26 cellular contexts compared by ENCODE assay signal in genomic region chr3:173823911-173824460, GRCh38.
DNase-seq lines count a peak whose midpoint lies in the region; TF ChIP-seq lines count a peak whose summit lies in the region.
"Had no signal": no experiment of that assay in that cellular context is flagged by ENCODE, and none has a peak within 500 bp of the region (broad histone marks: within the 10 kb centered on the region; RNA-seq: fewer than 3 reads in every experiment).

No MANE protein-coding gene starts in this region.

- H3K4me2 ChIP-seq in mammary epithelial cell (ENCODE audit: insufficient read depth, low read depth, low read length), result no peak overlapping the region
- peak overlapping the region; percentile 20; the same call in 1 of the 2 replicates for H3K4me2 ChIP-seq in OCI-LY1 (ENCODE audit: low read length)
- H3K4me2 ChIP-seq: smooth muscle cell had no signal

- H4K20me1 ChIP-seq in mammary epithelial cell (ENCODE audit: insufficient read depth, low read length), result no peaks in the 10 kb centered on the region
- no peaks in the 10 kb centered on the region for H4K20me1 ChIP-seq in OCI-LY1 (ENCODE audit: insufficient read depth, low read length)

- DNase-seq in mammary epithelial cell (peak; percentile 1), breast epithelium (ENCODE audit: low spot score in 2 of 2) (no peak), fibroblast of mammary gland (ENCODE audit: low read depth) (peak; percentile 12), KG1 (lab: John Stamatoyannopoulos, UW) (no peak), spleen (no peak), glomerular visceral epithelial cell (ENCODE audit: extremely low spot score) (no peak)
- no peak for DNase-seq in activated CD4-positive, alpha-beta T cell treated with anti-CD3 and anti-CD28 coated beads for 1 hour
- DNase-seq: activated CD4-positive, alpha-beta T cell treated with anti-CD3 and anti-CD28 coated beads, Interleukin-2, amount 10 ng/mL, durations not matched to agents 7 days and 5 days; activated T-cell treated with anti-CD3 and anti-CD28 coated beads, Interleukin-2, amount 50 U/mL, for 1 hour; BE2C; CD8-positive, alpha-beta memory T cell; esophagus squamous epithelium; mesenchymal stem cell; NCI-H1092; NCI-H1694; NCI-H82; SJCRH30; stimulated activated CD4-positive, alpha-beta T cell treated with anti-CD3 and anti-CD28 coated beads, Interleukin-1b, Interleukin-23, amount 100 ng/mL, for 48 hours; stimulated activated naive CD8-positive, alpha-beta T cell treated with anti-CD3 and anti-CD28 coated beads, Interleukin-15, Interleukin-2, amounts not matched to agents 100 U/mL and 50 U/mL, for 24 hours; T1000; upper lobe of right lung; WERI-Rb-1 had no signal

- 43% methylated on average over 1 of the region's 1 CpG for WGBS in mammary epithelial cell (ENCODE audit: low coverage, missing lambda C conversion rate)
- WGBS in spleen, 5 donors, result 67 to 84% (median 72%) methylated on average over 1 of the region's 1 CpG

- H3K27me3 ChIP-seq in mammary epithelial cell (ENCODE audit: insufficient read depth, low read length), result no peaks in the 10 kb centered on the region
- H3K27me3 ChIP-seq in breast epithelium, result no peaks in the 10 kb centered on the region
- no peaks in the 10 kb centered on the region for H3K27me3 ChIP-seq in OCI-LY1 (ENCODE audit: insufficient read depth, low read length)
- no peaks in the 10 kb centered on the region for H3K27me3 ChIP-seq in spleen (replicated peaks in 1 of 7)
- H3K27me3 ChIP-seq: BE2C, esophagus squamous epithelium, right atrium auricular region, SJCRH30, upper lobe of right lung had no signal

- H3K4me3 ChIP-seq in mammary epithelial cell (replicated peaks in 1 of 3; ENCODE audit: insufficient read depth in 1 of 3, low read depth in 2 of 3, low read length in 3 of 3), result no peak overlapping the region
- no peak overlapping the region for H3K4me3 ChIP-seq in breast epithelium
- H3K4me3 ChIP-seq in OCI-LY1 (ENCODE audit: low read depth, low read length, poor library complexity, severe bottlenecking), result no peak overlapping the region
- no peak overlapping the region for H3K4me3 ChIP-seq in fibroblast of mammary gland (ENCODE audit: control insufficient read depth, low read depth, low read length)
- no peak overlapping the region for H3K4me3 ChIP-seq in spleen
- H3K4me3 ChIP-seq: esophagus squamous epithelium, right atrium auricular region, SJCRH30, smooth muscle cell, upper lobe of right lung had no signal

- H3K9ac ChIP-seq in mammary epithelial cell (ENCODE audit: insufficient read depth, low read length) (no peak overlapping the region), OCI-LY1 (ENCODE audit: low read length) (no peak overlapping the region)
- H3K9ac ChIP-seq: parathyroid adenoma had no signal

- H2AFZ ChIP-seq in mammary epithelial cell (ENCODE audit: low read depth, low read length) (no peak overlapping the region), OCI-LY1 (ENCODE audit: low read length) (no peak overlapping the region)
- H2AFZ ChIP-seq: parathyroid adenoma had no signal

- no peaks in the 10 kb centered on the region for H3K9me2 ChIP-seq in OCI-LY1 (ENCODE audit: low read depth, low read length)

- no peaks in the 10 kb centered on the region for H3F3A ChIP-seq in OCI-LY1 (ENCODE audit: insufficient read depth, low read length)

- TF ChIP-seq CTCF in mammary epithelial cell (conservative IDR thresholded peaks at IDR 0.05 in 1 of 2, IDR thresholded peaks at IDR 0.05 in 1 of 2; ENCODE audit: extremely low read depth in 1 of 2, insufficient read depth in 1 of 2, low read depth in 1 of 2, low read length in 2 of 2), result no peak
- TF ChIP-seq CTCF in breast epithelium (IDR thresholded peaks at IDR 0.05), result no peak
- no peak for TF ChIP-seq CTCF in OCI-LY1 (IDR thresholded peaks at IDR 0.05; ENCODE audit: low read length)
- TF ChIP-seq CTCF in fibroblast of mammary gland (conservative IDR thresholded peaks at IDR 0.05; ENCODE audit: control insufficient read depth, insufficient read depth, low read depth, low read length), result no peak
- no peak for TF ChIP-seq CTCF in spleen (IDR thresholded peaks at IDR 0.05 in 8 of 11, conservative IDR thresholded peaks at IDR 0.05 in 3 of 11)

- peaks cover 5% of the 10 kb centered on the region for H3K4me1 ChIP-seq in mammary epithelial cell (ENCODE audit: insufficient read depth, low read length)
- H3K4me1 ChIP-seq in breast epithelium, result no peaks in the 10 kb centered on the region
- H3K4me1 ChIP-seq in OCI-LY1 (ENCODE audit: insufficient read depth, low read length, severe bottlenecking), result peaks cover 62% of the 10 kb centered on the region
- no peaks in the 10 kb centered on the region for H3K4me1 ChIP-seq in spleen
- H3K4me1 ChIP-seq: BE2C, esophagus squamous epithelium, parathyroid adenoma, right atrium auricular region, SJCRH30, upper lobe of right lung had no signal

- CTCF ChIA-PET in mammary epithelial cell (lab: Charles Lee; ENCODE audit: low non-redundant PET), result no interaction called here

- dilution Hi-C loops in mammary epithelial cell (cut with HindIII; ENCODE audit: low sequenced_read_pairs), result no loop called here

- BruUV-seq in mammary epithelial cell (replicated peaks; lab: Mats Ljungman, UMichigan), result no TSS peak

- TF ChIP-seq POLR2A in breast epithelium (IDR thresholded peaks at IDR 0.05) (no peak), spleen (IDR thresholded peaks at IDR 0.05) (no peak)

- no peaks in the 10 kb centered on the region for H3K9me3 ChIP-seq in mammary epithelial cell (replicated peaks; ENCODE audit: insufficient read depth, low read length)
- no peaks in the 10 kb centered on the region for H3K9me3 ChIP-seq in breast epithelium
- no peaks in the 10 kb centered on the region for H3K9me3 ChIP-seq in OCI-LY1 (ENCODE audit: low read length)
- H3K9me3 ChIP-seq in spleen, result no peaks in the 10 kb centered on the region
- H3K9me3 ChIP-seq: BE2C, esophagus squamous epithelium, right atrium auricular region, SJCRH30, upper lobe of right lung had no signal

- H3K27ac ChIP-seq in mammary epithelial cell (ENCODE audit: insufficient read depth, low read depth, low read length), result no peak overlapping the region
- H3K27ac ChIP-seq in breast epithelium, result no peak overlapping the region
- peak overlapping the region; percentile 54 for H3K27ac ChIP-seq in OCI-LY1 (ENCODE audit: low read depth, low read length, poor library complexity, severe bottlenecking)
- no peak overlapping the region for H3K27ac ChIP-seq in spleen
- H3K27ac ChIP-seq: esophagus squamous epithelium, parathyroid adenoma, right atrium auricular region, SJCRH30, upper lobe of right lung, WERI-Rb-1 had no signal

- intact Hi-C loops in mammary epithelial cell (cut with micrococcal nuclease) (no loop called here), breast epithelium (cut with DNase I; ENCODE audit: low total_unique reads) (no loop called here), spleen (cut with DNase I; ENCODE audit: low total_unique reads) (no loop called here)

- no peaks in the 10 kb centered on the region for H3K79me2 ChIP-seq in mammary epithelial cell (ENCODE audit: insufficient read depth, low read length)
- H3K79me2 ChIP-seq in OCI-LY1 (ENCODE audit: insufficient read depth, low read length), result no peaks in the 10 kb centered on the region; the same call in 1 of the 2 replicates
- H3K79me2 ChIP-seq: parathyroid adenoma had no signal

- no peaks in the 10 kb centered on the region for H3K36me3 ChIP-seq in mammary epithelial cell (ENCODE audit: insufficient read depth, low read length)
- H3K36me3 ChIP-seq in breast epithelium, result no peaks in the 10 kb centered on the region
- no peaks in the 10 kb centered on the region for H3K36me3 ChIP-seq in OCI-LY1 (ENCODE audit: insufficient read depth, low read length)
- H3K36me3 ChIP-seq in spleen, result no peaks in the 10 kb centered on the region
- H3K36me3 ChIP-seq: BE2C, esophagus squamous epithelium, right atrium auricular region, SJCRH30, upper lobe of right lung, WERI-Rb-1 had no signal

- in situ Hi-C loops in mammary epithelial cell (cut with MboI; ENCODE audit: low sequenced_read_pairs in 2 of 2), result no loop called here

Comparison
In these comparisons a context has a peak if more than half of its experiments do, and no peak if none do; other contexts are left out.
1. DNase-seq: peak in mammary epithelial cell (single experiment) and fibroblast of mammary gland (single experiment); none in breast epithelium (0 of 2), KG1 (single experiment), activated CD4-positive, alpha-beta T cell treated with anti-CD3 and anti-CD28 coated beads for 1 hour (single experiment), spleen (single experiment) and glomerular visceral epithelial cell (single experiment).